Comparison of ENCODE assay signal across 1 cellular context in the genomic region with DNA sequence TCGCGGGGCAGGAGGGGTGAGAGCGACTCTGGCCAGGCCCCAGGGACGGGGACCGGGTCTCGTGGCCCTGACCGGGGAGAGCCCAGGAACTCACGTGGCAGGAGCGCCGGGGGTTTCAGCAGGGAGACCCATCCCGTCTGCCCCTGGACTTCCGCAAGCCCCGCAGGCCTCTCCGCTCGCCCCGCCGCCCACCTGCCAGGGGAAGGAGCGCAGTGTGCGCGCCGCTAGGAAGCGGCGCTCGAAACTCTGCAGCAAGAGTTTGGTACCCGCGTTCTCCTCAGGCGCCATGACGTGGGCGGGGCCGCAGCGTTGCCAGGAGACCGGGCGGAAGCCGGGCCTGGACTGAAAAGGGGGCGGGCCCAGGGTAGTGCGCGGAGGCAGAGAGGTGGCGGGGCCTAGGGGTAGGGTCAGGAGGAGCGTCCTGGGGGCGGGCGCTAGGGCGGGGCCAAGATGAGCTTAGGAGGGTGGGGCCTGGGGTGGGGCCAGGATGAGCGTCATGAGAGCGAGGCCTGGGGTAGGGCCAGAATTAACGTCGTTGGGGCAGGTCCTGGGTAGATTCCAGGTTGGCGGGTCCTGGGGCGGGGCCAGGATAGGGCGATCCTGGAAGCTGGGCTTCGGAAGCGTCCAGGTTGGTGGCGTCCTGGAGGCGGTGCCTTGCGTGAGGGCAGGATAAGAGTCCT.
A peak's percentile ranks its signal among the peaks of the same experiment; 100 is the strongest.
TF ChIP-seq lines count a peak whose summit lies in the region.

No MANE protein-coding gene starts in this region.

TF ChIP-seq in K562, 482 proteins besides CTCF, POLR2A, EP300 and RAD21 (continued from another document and continues in another):
- TF ChIP-seq, protein P1, sequence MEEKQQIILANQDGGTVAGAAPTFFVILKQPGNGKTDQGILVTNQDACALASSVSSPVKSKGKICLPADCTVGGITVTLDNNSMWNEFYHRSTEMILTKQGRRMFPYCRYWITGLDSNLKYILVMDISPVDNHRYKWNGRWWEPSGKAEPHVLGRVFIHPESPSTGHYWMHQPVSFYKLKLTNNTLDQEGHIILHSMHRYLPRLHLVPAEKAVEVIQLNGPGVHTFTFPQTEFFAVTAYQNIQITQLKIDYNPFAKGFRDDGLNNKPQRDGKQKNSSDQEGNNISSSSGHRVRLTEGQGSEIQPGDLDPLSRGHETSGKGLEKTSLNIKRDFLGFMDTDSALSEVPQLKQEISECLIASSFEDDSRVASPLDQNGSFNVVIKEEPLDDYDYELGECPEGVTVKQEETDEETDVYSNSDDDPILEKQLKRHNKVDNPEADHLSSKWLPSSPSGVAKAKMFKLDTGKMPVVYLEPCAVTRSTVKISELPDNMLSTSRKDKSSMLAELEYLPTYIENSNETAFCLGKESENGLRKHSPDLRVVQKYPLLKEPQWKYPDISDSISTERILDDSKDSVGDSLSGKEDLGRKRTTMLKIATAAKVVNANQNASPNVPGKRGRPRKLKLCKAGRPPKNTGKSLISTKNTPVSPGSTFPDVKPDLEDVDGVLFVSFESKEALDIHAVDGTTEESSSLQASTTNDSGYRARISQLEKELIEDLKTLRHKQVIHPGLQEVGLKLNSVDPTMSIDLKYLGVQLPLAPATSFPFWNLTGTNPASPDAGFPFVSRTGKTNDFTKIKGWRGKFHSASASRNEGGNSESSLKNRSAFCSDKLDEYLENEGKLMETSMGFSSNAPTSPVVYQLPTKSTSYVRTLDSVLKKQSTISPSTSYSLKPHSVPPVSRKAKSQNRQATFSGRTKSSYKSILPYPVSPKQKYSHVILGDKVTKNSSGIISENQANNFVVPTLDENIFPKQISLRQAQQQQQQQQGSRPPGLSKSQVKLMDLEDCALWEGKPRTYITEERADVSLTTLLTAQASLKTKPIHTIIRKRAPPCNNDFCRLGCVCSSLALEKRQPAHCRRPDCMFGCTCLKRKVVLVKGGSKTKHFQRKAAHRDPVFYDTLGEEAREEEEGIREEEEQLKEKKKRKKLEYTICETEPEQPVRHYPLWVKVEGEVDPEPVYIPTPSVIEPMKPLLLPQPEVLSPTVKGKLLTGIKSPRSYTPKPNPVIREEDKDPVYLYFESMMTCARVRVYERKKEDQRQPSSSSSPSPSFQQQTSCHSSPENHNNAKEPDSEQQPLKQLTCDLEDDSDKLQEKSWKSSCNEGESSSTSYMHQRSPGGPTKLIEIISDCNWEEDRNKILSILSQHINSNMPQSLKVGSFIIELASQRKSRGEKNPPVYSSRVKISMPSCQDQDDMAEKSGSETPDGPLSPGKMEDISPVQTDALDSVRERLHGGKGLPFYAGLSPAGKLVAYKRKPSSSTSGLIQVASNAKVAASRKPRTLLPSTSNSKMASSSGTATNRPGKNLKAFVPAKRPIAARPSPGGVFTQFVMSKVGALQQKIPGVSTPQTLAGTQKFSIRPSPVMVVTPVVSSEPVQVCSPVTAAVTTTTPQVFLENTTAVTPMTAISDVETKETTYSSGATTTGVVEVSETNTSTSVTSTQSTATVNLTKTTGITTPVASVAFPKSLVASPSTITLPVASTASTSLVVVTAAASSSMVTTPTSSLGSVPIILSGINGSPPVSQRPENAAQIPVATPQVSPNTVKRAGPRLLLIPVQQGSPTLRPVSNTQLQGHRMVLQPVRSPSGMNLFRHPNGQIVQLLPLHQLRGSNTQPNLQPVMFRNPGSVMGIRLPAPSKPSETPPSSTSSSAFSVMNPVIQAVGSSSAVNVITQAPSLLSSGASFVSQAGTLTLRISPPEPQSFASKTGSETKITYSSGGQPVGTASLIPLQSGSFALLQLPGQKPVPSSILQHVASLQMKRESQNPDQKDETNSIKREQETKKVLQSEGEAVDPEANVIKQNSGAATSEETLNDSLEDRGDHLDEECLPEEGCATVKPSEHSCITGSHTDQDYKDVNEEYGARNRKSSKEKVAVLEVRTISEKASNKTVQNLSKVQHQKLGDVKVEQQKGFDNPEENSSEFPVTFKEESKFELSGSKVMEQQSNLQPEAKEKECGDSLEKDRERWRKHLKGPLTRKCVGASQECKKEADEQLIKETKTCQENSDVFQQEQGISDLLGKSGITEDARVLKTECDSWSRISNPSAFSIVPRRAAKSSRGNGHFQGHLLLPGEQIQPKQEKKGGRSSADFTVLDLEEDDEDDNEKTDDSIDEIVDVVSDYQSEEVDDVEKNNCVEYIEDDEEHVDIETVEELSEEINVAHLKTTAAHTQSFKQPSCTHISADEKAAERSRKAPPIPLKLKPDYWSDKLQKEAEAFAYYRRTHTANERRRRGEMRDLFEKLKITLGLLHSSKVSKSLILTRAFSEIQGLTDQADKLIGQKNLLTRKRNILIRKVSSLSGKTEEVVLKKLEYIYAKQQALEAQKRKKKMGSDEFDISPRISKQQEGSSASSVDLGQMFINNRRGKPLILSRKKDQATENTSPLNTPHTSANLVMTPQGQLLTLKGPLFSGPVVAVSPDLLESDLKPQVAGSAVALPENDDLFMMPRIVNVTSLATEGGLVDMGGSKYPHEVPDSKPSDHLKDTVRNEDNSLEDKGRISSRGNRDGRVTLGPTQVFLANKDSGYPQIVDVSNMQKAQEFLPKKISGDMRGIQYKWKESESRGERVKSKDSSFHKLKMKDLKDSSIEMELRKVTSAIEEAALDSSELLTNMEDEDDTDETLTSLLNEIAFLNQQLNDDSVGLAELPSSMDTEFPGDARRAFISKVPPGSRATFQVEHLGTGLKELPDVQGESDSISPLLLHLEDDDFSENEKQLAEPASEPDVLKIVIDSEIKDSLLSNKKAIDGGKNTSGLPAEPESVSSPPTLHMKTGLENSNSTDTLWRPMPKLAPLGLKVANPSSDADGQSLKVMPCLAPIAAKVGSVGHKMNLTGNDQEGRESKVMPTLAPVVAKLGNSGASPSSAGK (IDR thresholded peaks at IDR 0.05) = no peak
- TF ChIP-seq ZSCAN32 (CRISPR knock-in tag; IDR thresholded peaks at IDR 0.05) = no peak
- TF ChIP-seq KHSRP (IDR thresholded peaks at IDR 0.05) = no peak
- no peak for TF ChIP-seq SREBF1 (IDR thresholded peaks at IDR 0.05; ENCODE audit: borderline replicate concordance, low read depth, low read length)
- TF ChIP-seq TARDBP (IDR thresholded peaks at IDR 0.05) = no peak
- TF ChIP-seq SMAD1 (IDR thresholded peaks at IDR 0.05; ENCODE audit: low read depth, low read length, partially characterized antibody) = no peak
- no peak for TF ChIP-seq NCOR1 (IDR thresholded peaks at IDR 0.05)
- no peak for TF ChIP-seq HNRNPH1 (optimal IDR thresholded peaks at IDR 0.05; ENCODE audit: low read depth, low read length)
- no peak for TF ChIP-seq ZFX (CRISPR knock-in tag; IDR thresholded peaks at IDR 0.05)
- no peak for TF ChIP-seq GTF2A2 (tag; IDR thresholded peaks at IDR 0.05)
- peak; percentile 42 for TF ChIP-seq RBBP5 (IDR thresholded peaks at IDR 0.05; ENCODE audit: borderline replicate concordance, insufficient read depth, low read length, poor library complexity, severe bottlenecking)
- TF ChIP-seq SMARCA5 (IDR thresholded peaks at IDR 0.05) = no peak
- TF ChIP-seq HNRNPLL (IDR thresholded peaks at IDR 0.05; ENCODE audit: low read depth, low read length, poor library complexity, severe bottlenecking) = no peak
- TF ChIP-seq, protein P2, sequence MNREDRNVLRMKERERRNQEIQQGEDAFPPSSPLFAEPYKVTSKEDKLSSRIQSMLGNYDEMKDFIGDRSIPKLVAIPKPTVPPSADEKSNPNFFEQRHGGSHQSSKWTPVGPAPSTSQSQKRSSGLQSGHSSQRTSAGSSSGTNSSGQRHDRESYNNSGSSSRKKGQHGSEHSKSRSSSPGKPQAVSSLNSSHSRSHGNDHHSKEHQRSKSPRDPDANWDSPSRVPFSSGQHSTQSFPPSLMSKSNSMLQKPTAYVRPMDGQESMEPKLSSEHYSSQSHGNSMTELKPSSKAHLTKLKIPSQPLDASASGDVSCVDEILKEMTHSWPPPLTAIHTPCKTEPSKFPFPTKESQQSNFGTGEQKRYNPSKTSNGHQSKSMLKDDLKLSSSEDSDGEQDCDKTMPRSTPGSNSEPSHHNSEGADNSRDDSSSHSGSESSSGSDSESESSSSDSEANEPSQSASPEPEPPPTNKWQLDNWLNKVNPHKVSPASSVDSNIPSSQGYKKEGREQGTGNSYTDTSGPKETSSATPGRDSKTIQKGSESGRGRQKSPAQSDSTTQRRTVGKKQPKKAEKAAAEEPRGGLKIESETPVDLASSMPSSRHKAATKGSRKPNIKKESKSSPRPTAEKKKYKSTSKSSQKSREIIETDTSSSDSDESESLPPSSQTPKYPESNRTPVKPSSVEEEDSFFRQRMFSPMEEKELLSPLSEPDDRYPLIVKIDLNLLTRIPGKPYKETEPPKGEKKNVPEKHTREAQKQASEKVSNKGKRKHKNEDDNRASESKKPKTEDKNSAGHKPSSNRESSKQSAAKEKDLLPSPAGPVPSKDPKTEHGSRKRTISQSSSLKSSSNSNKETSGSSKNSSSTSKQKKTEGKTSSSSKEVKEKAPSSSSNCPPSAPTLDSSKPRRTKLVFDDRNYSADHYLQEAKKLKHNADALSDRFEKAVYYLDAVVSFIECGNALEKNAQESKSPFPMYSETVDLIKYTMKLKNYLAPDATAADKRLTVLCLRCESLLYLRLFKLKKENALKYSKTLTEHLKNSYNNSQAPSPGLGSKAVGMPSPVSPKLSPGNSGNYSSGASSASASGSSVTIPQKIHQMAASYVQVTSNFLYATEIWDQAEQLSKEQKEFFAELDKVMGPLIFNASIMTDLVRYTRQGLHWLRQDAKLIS (CRISPR knock-in tag; IDR thresholded peaks at IDR 0.05) = no peak
- TF ChIP-seq, protein P3, sequence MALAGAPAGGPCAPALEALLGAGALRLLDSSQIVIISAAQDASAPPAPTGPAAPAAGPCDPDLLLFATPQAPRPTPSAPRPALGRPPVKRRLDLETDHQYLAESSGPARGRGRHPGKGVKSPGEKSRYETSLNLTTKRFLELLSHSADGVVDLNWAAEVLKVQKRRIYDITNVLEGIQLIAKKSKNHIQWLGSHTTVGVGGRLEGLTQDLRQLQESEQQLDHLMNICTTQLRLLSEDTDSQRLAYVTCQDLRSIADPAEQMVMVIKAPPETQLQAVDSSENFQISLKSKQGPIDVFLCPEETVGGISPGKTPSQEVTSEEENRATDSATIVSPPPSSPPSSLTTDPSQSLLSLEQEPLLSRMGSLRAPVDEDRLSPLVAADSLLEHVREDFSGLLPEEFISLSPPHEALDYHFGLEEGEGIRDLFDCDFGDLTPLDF (CRISPR knock-in tag; IDR thresholded peaks at IDR 0.05) = no peak
- TF ChIP-seq, protein P4, sequence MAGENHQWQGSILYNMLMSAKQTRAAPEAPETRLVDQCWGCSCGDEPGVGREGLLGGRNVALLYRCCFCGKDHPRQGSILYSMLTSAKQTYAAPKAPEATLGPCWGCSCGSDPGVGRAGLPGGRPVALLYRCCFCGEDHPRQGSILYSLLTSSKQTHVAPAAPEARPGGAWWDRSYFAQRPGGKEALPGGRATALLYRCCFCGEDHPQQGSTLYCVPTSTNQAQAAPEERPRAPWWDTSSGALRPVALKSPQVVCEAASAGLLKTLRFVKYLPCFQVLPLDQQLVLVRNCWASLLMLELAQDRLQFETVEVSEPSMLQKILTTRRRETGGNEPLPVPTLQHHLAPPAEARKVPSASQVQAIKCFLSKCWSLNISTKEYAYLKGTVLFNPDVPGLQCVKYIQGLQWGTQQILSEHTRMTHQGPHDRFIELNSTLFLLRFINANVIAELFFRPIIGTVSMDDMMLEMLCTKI (IDR thresholded peaks at IDR 0.05; ENCODE audit: partially characterized antibody) = no peak
- TF ChIP-seq CAMTA2 (CRISPR knock-in tag; conservative IDR thresholded peaks at IDR 0.05) = no peak
- TF ChIP-seq GABPB1 (CRISPR knock-in tag; IDR thresholded peaks at IDR 0.05) = peak; percentile 65; the same call in 1 of the 2 replicates
- TF ChIP-seq BACH1 (tag; IDR thresholded peaks at IDR 0.05) = no peak
- no peak for TF ChIP-seq FOXM1 (IDR thresholded peaks at IDR 0.05; ENCODE audit: low read depth)
- no peak for TF ChIP-seq FOXM1 (CRISPR knock-in tag; IDR thresholded peaks at IDR 0.05; ENCODE audit: low read depth)
- TF ChIP-seq, protein P5, sequence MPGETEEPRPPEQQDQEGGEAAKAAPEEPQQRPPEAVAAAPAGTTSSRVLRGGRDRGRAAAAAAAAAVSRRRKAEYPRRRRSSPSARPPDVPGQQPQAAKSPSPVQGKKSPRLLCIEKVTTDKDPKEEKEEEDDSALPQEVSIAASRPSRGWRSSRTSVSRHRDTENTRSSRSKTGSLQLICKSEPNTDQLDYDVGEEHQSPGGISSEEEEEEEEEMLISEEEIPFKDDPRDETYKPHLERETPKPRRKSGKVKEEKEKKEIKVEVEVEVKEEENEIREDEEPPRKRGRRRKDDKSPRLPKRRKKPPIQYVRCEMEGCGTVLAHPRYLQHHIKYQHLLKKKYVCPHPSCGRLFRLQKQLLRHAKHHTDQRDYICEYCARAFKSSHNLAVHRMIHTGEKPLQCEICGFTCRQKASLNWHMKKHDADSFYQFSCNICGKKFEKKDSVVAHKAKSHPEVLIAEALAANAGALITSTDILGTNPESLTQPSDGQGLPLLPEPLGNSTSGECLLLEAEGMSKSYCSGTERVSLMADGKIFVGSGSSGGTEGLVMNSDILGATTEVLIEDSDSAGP (CRISPR knock-in tag; IDR thresholded peaks at IDR 0.05) = no peak
- TF ChIP-seq DACH1 (IDR thresholded peaks at IDR 0.05; ENCODE audit: partially characterized antibody) = no peak
- TF ChIP-seq RB1 (IDR thresholded peaks at IDR 0.05; ENCODE audit: low read depth) = no peak
- TF ChIP-seq, protein P6, sequence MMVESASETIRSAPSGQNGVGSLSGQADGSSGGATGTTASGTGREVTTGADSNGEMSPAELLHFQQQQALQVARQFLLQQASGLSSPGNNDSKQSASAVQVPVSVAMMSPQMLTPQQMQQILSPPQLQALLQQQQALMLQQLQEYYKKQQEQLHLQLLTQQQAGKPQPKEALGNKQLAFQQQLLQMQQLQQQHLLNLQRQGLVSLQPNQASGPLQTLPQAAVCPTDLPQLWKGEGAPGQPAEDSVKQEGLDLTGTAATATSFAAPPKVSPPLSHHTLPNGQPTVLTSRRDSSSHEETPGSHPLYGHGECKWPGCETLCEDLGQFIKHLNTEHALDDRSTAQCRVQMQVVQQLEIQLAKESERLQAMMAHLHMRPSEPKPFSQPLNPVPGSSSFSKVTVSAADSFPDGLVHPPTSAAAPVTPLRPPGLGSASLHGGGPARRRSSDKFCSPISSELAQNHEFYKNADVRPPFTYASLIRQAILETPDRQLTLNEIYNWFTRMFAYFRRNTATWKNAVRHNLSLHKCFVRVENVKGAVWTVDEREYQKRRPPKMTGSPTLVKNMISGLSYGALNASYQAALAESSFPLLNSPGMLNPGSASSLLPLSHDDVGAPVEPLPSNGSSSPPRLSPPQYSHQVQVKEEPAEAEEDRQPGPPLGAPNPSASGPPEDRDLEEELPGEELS (CRISPR knock-in tag; IDR thresholded peaks at IDR 0.05; ENCODE audit: borderline replicate concordance) = no peak
- TF ChIP-seq IRF2 (CRISPR knock-in tag; IDR thresholded peaks at IDR 0.05) = no peak
- TF ChIP-seq, protein P7, sequence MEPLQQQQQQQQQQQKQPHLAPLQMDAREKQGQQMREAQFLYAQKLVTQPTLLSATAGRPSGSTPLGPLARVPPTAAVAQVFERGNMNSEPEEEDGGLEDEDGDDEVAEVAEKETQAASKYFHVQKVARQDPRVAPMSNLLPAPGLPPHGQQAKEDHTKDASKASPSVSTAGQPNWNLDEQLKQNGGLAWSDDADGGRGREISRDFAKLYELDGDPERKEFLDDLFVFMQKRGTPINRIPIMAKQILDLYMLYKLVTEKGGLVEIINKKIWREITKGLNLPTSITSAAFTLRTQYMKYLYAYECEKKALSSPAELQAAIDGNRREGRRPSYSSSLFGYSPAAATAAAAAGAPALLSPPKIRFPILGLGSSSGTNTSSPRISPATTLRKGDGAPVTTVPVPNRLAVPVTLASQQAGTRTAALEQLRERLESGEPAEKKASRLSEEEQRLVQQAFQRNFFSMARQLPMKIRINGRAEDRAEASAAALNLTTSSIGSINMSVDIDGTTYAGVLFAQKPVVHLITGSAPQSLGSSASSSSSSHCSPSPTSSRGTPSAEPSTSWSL (CRISPR knock-in tag; IDR thresholded peaks at IDR 0.05; ENCODE audit: borderline replicate concordance) = no peak
- TF ChIP-seq, protein P8, sequence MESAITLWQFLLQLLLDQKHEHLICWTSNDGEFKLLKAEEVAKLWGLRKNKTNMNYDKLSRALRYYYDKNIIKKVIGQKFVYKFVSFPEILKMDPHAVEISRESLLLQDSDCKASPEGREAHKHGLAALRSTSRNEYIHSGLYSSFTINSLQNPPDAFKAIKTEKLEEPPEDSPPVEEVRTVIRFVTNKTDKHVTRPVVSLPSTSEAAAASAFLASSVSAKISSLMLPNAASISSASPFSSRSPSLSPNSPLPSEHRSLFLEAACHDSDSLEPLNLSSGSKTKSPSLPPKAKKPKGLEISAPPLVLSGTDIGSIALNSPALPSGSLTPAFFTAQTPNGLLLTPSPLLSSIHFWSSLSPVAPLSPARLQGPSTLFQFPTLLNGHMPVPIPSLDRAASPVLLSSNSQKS (CRISPR knock-in tag; IDR thresholded peaks at IDR 0.05) = no peak
